ENCODE assay signal across 25 cellular contexts in genomic region chr2:32003791-32004190, GRCh38. TPM values are rescaled to one million over a fixed set of nuclear protein-coding genes. Genes with fewer than 3 reads are reported as not detected.
A peak's percentile ranks its signal among the peaks of the same experiment; 100 is the strongest.
DNase-seq lines count a peak whose midpoint lies in the region; ATAC-seq, FAIRE-seq and TF ChIP-seq lines count a peak whose summit lies in the region.
"Had no signal": no experiment of that assay in that cellular context is flagged by ENCODE, and none has a peak within 500 bp of the region (broad histone marks: within the 10 kb centered on the region; RNA-seq: fewer than 3 reads in every experiment).

No MANE protein-coding gene starts in this region.

- H3K9me3 ChIP-seq in HepG2 (ENCODE audit: low read length) (no peaks in the 10 kb centered on the region), right lobe of liver (no peaks in the 10 kb centered on the region), RWPE2 (ENCODE audit: severe bottlenecking) (no peaks in the 10 kb centered on the region), A673 (ENCODE audit: low read depth, low read length, poor library complexity, severe bottlenecking) (no peaks in the 10 kb centered on the region)
- H3K9me3 ChIP-seq: A549, BE2C had no signal

- BruUV-seq in HepG2 (replicated peaks; lab: Mats Ljungman, UMichigan) (no TSS peak), A673 (replicated peaks; lab: Mats Ljungman, UMichigan) (no TSS peak)

- H3K9ac ChIP-seq in HepG2 (ENCODE audit: insufficient read depth, low read depth, low read length) = no peak overlapping the region

- H3K27ac ChIP-seq in HepG2 (ENCODE audit: extremely low read length, insufficient read depth, low read length) (no peak overlapping the region), right lobe of liver (no peak overlapping the region), RWPE2 (ENCODE audit: poor library complexity, severe bottlenecking) (peak overlapping the region; percentile 65), A673 (ENCODE audit: low read depth, low read length, poor library complexity, severe bottlenecking) (no peak overlapping the region)
- H3K27ac ChIP-seq: A549 had no signal

- no peak for TF ChIP-seq POLR2A in HepG2 (IDR thresholded peaks at IDR 0.05; ENCODE audit: insufficient read depth in 1 of 2, low read depth in 2 of 2, low read length in 2 of 2)
- TF ChIP-seq POLR2A in right lobe of liver (IDR thresholded peaks at IDR 0.05) = no peak

- peaks cover 87% of the 10 kb centered on the region for H3K79me2 ChIP-seq in HepG2 (ENCODE audit: insufficient read depth, low read length)

- no peak for FAIRE-seq in HepG2 (lab: Jason Lieb, UNC)
- FAIRE-seq: A549, GM12892, GM18507, RCC 7860 had no signal

- intact Hi-C loops in HepG2 (cut with micrococcal nuclease; ENCODE audit: unreplicated experiment) (no loop called here), right lobe of liver (cut with DNase I) (no loop called here), A673 (cut with micrococcal nuclease; ENCODE audit: unreplicated experiment) (loop anchor here (10.0 kb wide), 1 partner anchor 351 kb away; the partner anchor contains the start of gene BIRC6)

- CTCF ChIA-PET in HepG2 (lab: Yijun Ruan, JAX; ENCODE audit: low intra/inter-chr PET ratio, low total read pairs) (no interaction called here), A673 (lab: Charles Lee) (no interaction called here)

- H3K4me3 ChIP-seq in HepG2 (replicated peaks in 1 of 3; ENCODE audit: insufficient read depth in 1 of 3, low read depth in 2 of 3, low read length in 3 of 3) (no peak overlapping the region), right lobe of liver (no peak overlapping the region), RWPE2 (ENCODE audit: severe bottlenecking) (no peak overlapping the region), A673 (ENCODE audit: low read depth, low read length, poor library complexity, severe bottlenecking) (no peak overlapping the region)
- H3K4me3 ChIP-seq: A549 had no signal

- TF ChIP-seq CTCF in HepG2 (CRISPR knock-in tag; IDR thresholded peaks at IDR 0.05) = no peak
- no peak for TF ChIP-seq CTCF in right lobe of liver (IDR thresholded peaks at IDR 0.05)
- no peak for TF ChIP-seq CTCF in RWPE2 (IDR thresholded peaks at IDR 0.05; ENCODE audit: poor library complexity, severe bottlenecking)
- TF ChIP-seq CTCF in type B pancreatic cell (conservative IDR thresholded peaks at IDR 0.05) = no peak
- TF ChIP-seq CTCF in A673 (conservative IDR thresholded peaks at IDR 0.05; ENCODE audit: low read depth, low read length) = no peak

- H3K36me3 Mint-ChIP-seq in type B pancreatic cell = peaks cover 12% of the 10 kb centered on the region

- H3K4me3 Mint-ChIP-seq in type B pancreatic cell = no peak overlapping the region

- in situ Hi-C loops in HepG2 (cut with HindIII; ENCODE audit: extremely low pct_ligation_motif_present, low pct_unique_long_range_greater_than_20kb) = no loop called here

- no peaks in the 10 kb centered on the region for H3K27me3 Mint-ChIP-seq in type B pancreatic cell
- H3K27me3 Mint-ChIP-seq: CD4-positive, alpha-beta T cell had no signal

- peaks cover 44% of the 10 kb centered on the region for H4K20me1 ChIP-seq in HepG2 (ENCODE audit: insufficient read depth, low read length)

- DNase-seq in HepG2 (ENCODE audit: low spot score) (no peak), right lobe of liver (no peak), RWPE2 (ENCODE audit: low spot score) (no peak), type B pancreatic cell (ENCODE audit: extremely low spot score, unreplicated experiment) (no peak), GDM1 (lab: John Stamatoyannopoulos, UW) (no peak), A673 (ENCODE audit: low spot score) (no peak)
- DNase-seq: BE2C; CD4-positive, alpha-beta T cell; COR-L47; DMS79 treated with DMSO at 0.1 percent for 48 hours; GOT3; HCEC 1CT; KG1; MV-4-11; NCI-H1105 treated with DMSO at 0.1 percent for 48 hours; NCI-H2029 treated with DMSO at 0.1 percent for 48 hours; NCI-H524 treated with DMSO at 0.1 percent for 48 hours; NCI-H82; Right ventricle myocardium superior had no signal

- no peak overlapping the region for H3K4me2 ChIP-seq in HepG2 (ENCODE audit: low read depth, low read length)
- H3K4me2 ChIP-seq: A549 had no signal

- ATAC-seq in HepG2 = no peak
- no peak for ATAC-seq in right lobe of liver
- ATAC-seq in RWPE2 (ENCODE audit: low read depth) = peak; percentile 93
- peak; percentile 24 for ATAC-seq in esophagus mucosa
- ATAC-seq in HG02571 (IDR thresholded peaks at IDR 0.05; ENCODE audit: unreplicated experiment) = no peak
- ATAC-seq: A549 had no signal

- H3K4me1 ChIP-seq in HepG2 (ENCODE audit: insufficient read depth, low read length) = peaks cover 57% of the 10 kb centered on the region
- H3K4me1 ChIP-seq in right lobe of liver = peaks cover 0 to 34% (median 13%) of the 10 kb centered on the region in 4 donors
- peaks cover 40% of the 10 kb centered on the region for H3K4me1 ChIP-seq in RWPE2 (ENCODE audit: insufficient read depth, poor library complexity, severe bottlenecking)
- H3K4me1 ChIP-seq in A673 (ENCODE audit: insufficient read depth, low read length, poor library complexity, severe bottlenecking) = peaks cover 9% of the 10 kb centered on the region
- H3K4me1 ChIP-seq: BE2C had no signal

- POLR2A ChIA-PET in HepG2 (lab: Yijun Ruan, JAX) = no interaction called here
- POLR2A ChIA-PET in A673 (lab: Charles Lee; ENCODE audit: low non-redundant PET) = interaction anchor here (0.7 kb wide), 1 partner anchor 19 kb away, joined by 3 read pairs; no protein-coding TSS in a partner anchor

- TF ChIP-seq EP300 in HepG2 (IDR thresholded peaks at IDR 0.05; ENCODE audit: low read depth in 2 of 2, low read length in 2 of 2) (no peak), HepG2 (CRISPR knock-in tag; IDR thresholded peaks at IDR 0.05; ENCODE audit: borderline replicate concordance) (no peak)

- H3K27me3 ChIP-seq in HepG2 (ENCODE audit: control insufficient read depth in 1 of 2, insufficient read depth in 2 of 2, low read length in 2 of 2) (no peaks in the 10 kb centered on the region), right lobe of liver (no peaks in the 10 kb centered on the region), RWPE2 (ENCODE audit: insufficient read depth, poor library complexity, severe bottlenecking) (no peaks in the 10 kb centered on the region), A673 (replicated peaks; ENCODE audit: insufficient read depth, low read depth, low read length, poor library complexity) (no peaks in the 10 kb centered on the region)
- H3K27me3 ChIP-seq: BE2C had no signal

- TF ChIP-seq RAD21 in HepG2 (CRISPR knock-in tag; IDR thresholded peaks at IDR 0.05) = no peak

- H3K36me3 ChIP-seq in HepG2 (replicated peaks in 1 of 2; ENCODE audit: control insufficient read depth in 1 of 2, insufficient read depth in 2 of 2, low read length in 2 of 2) (no peaks in the 10 kb centered on the region; a peak in 2 of 5 replicates), right lobe of liver (no peaks in the 10 kb centered on the region), RWPE2 (ENCODE audit: low read depth) (peaks cover 12% of the 10 kb centered on the region; the same call in 1 of the 2 replicates), A673 (ENCODE audit: insufficient read depth, low read length, poor library complexity, severe bottlenecking) (no peaks in the 10 kb centered on the region)

- peaks cover 29% of the 10 kb centered on the region for H3K4me1 Mint-ChIP-seq in type B pancreatic cell (ENCODE audit: unreplicated experiment)

- WGBS in HepG2 (ENCODE audit: low lambda C conversion rate) = 97% methylated on average over 2 of the region's 2 CpGs
- WGBS in right lobe of liver (ENCODE audit: insufficient coverage, low coverage, low lambda C conversion rate, missing lambda C conversion rate) = 83% methylated on average over 2 of the region's 2 CpGs

- H3K27ac Mint-ChIP-seq in type B pancreatic cell = peak overlapping the region; percentile 38
- H3K27ac Mint-ChIP-seq: CD4-positive, alpha-beta T cell had no signal

- peaks cover 7% of the 10 kb centered on the region for H3K9me3 Mint-ChIP-seq in type B pancreatic cell
- H3K9me3 Mint-ChIP-seq: CD4-positive, alpha-beta T cell had no signal

- no peak overlapping the region for H2AFZ ChIP-seq in HepG2 (ENCODE audit: low read length)

RNA-seq across cellular contexts. Expression of gene MEMO1, which starts 7.0 kb away (rescaled TPM):
- 68.0 and 69.8 TPM in 2 replicates for total RNA-seq in HepG2 (2016; rRNA removed; fragmentation: Illumina TruSeq; extraction: Trizol)
- total RNA-seq in HepG2 (2016; cell fraction: cytosol; rRNA removed; fragmentation: Illumina TruSeq; extraction: Trizol; ENCODE audit: low read depth) = 140 and 144 TPM in 2 replicates
- total RNA-seq in HepG2 (2016; cell fraction: insoluble cytoplasmic fraction; rRNA removed; fragmentation: Illumina TruSeq; extraction: Trizol) = 65.7 and 68.0 TPM in 2 replicates
- total RNA-seq in HepG2 (2016; cell fraction: membrane; rRNA removed; fragmentation: Illumina TruSeq; extraction: Trizol) = 143 and 162 TPM in 2 replicates
- 45.7 and 49.1 TPM in 2 replicates for total RNA-seq in HepG2 (2016; cell fraction: nucleus; rRNA removed; fragmentation: Illumina TruSeq; extraction: Trizol)
- 69.3 and 81.6 TPM in 2 replicates for polyA plus RNA-seq in HepG2 (2011; rRNA removed)
- polyA plus RNA-seq in HepG2 (2011; cell fraction: cytosol; rRNA removed) = 51.1 and 54.3 TPM in 2 replicates
- 35.0 and 37.6 TPM in 2 replicates for polyA plus RNA-seq in HepG2 (2011; cell fraction: nucleus; rRNA removed)
- 80.1 and 81.8 TPM in 2 replicates for polyA plus RNA-seq in HepG2 (2012)
- 152 and 156 TPM in 2 replicates for polyA plus RNA-seq in HepG2 (2016; cell fraction: cytosol; fragmentation: Illumina TruSeq; extraction: Trizol; ENCODE audit: low read depth)
- 81.9 and 84.7 TPM in 2 replicates for polyA plus RNA-seq in HepG2 (2016; cell fraction: insoluble cytoplasmic fraction; fragmentation: Illumina TruSeq; extraction: Trizol; ENCODE audit: low read depth)
- polyA plus RNA-seq in HepG2 (2016; cell fraction: membrane; fragmentation: Illumina TruSeq; extraction: Trizol; ENCODE audit: low read depth) = 169 and 183 TPM in 2 replicates
- 55.9 and 58.9 TPM in 2 replicates for polyA plus RNA-seq in HepG2 (2016; cell fraction: nucleus; fragmentation: Illumina TruSeq; extraction: Trizol; ENCODE audit: insufficient read depth, low read depth)
- polyA minus RNA-seq in HepG2 (2011; rRNA and poly(A)+ RNA removed; ENCODE audit: low replicate concordance) = 33.0 and 51.0 TPM in 2 replicates
- polyA minus RNA-seq in HepG2 (2011; cell fraction: cytosol; rRNA and poly(A)+ RNA removed) = 36.1 and 40.9 TPM in 2 replicates
- polyA minus RNA-seq in HepG2 (2011; cell fraction: nucleus; rRNA and poly(A)+ RNA removed) = 48.9 and 60.9 TPM in 2 replicates
- total RNA-seq in right lobe of liver = 10 to 100 TPM; 19.6 to 28.0 (median 23.2) TPM
- 52.2 TPM for total RNA-seq in esophagus mucosa
- total RNA-seq in type B pancreatic cell (ENCODE audit: low replicate concordance) = 45.0 and 48.5 TPM in 2 replicates
- 66.0 and 66.7 TPM in 2 replicates for total RNA-seq in A673 (2021)

RNA-seq across cellular contexts. Expression of gene DPY30, which starts 35.8 kb away (rescaled TPM):
- 118 and 165 TPM in 2 replicates for total RNA-seq in HepG2 (2016; rRNA removed; fragmentation: Illumina TruSeq; extraction: Trizol)
- total RNA-seq in HepG2 (2016; cell fraction: cytosol; rRNA removed; fragmentation: Illumina TruSeq; extraction: Trizol; ENCODE audit: low read depth) = 40.1 and 50.6 TPM in 2 replicates
- 124 and 177 TPM in 2 replicates for total RNA-seq in HepG2 (2016; cell fraction: insoluble cytoplasmic fraction; rRNA removed; fragmentation: Illumina TruSeq; extraction: Trizol)
- 59.4 and 69.6 TPM in 2 replicates for total RNA-seq in HepG2 (2016; cell fraction: membrane; rRNA removed; fragmentation: Illumina TruSeq; extraction: Trizol)
- 49.2 and 53.2 TPM in 2 replicates for total RNA-seq in HepG2 (2016; cell fraction: nucleus; rRNA removed; fragmentation: Illumina TruSeq; extraction: Trizol)
- 78.9 and 98.1 TPM in 2 replicates for polyA plus RNA-seq in HepG2 (2011; rRNA removed)
- 74.9 and 105 TPM in 2 replicates for polyA plus RNA-seq in HepG2 (2011; cell fraction: cytosol; rRNA removed)
- 24.3 and 28.3 TPM in 2 replicates for polyA plus RNA-seq in HepG2 (2011; cell fraction: nucleus; rRNA removed)
- 123 and 125 TPM in 2 replicates for polyA plus RNA-seq in HepG2 (2012)
- polyA plus RNA-seq in HepG2 (2016; cell fraction: cytosol; fragmentation: Illumina TruSeq; extraction: Trizol; ENCODE audit: low read depth) = 42.4 and 55.4 TPM in 2 replicates
- 196 and 205 TPM in 2 replicates for polyA plus RNA-seq in HepG2 (2016; cell fraction: insoluble cytoplasmic fraction; fragmentation: Illumina TruSeq; extraction: Trizol; ENCODE audit: low read depth)
- 59.7 and 72.0 TPM in 2 replicates for polyA plus RNA-seq in HepG2 (2016; cell fraction: membrane; fragmentation: Illumina TruSeq; extraction: Trizol; ENCODE audit: low read depth)
- polyA plus RNA-seq in HepG2 (2016; cell fraction: nucleus; fragmentation: Illumina TruSeq; extraction: Trizol; ENCODE audit: insufficient read depth, low read depth) = 83.1 and 84.8 TPM in 2 replicates
- polyA minus RNA-seq in HepG2 (2011; rRNA and poly(A)+ RNA removed; ENCODE audit: low replicate concordance) = 9.6 and 24.6 TPM in 2 replicates
- polyA minus RNA-seq in HepG2 (2011; cell fraction: cytosol; rRNA and poly(A)+ RNA removed) = 31.1 and 32.5 TPM in 2 replicates
- 18.8 and 27.2 TPM in 2 replicates for polyA minus RNA-seq in HepG2 (2011; cell fraction: nucleus; rRNA and poly(A)+ RNA removed)
- total RNA-seq in right lobe of liver = 10 to 100 TPM; 23.8 to 42.7 (median 34.7) TPM
- total RNA-seq in esophagus mucosa = 55.9 TPM
- total RNA-seq in type B pancreatic cell (ENCODE audit: low replicate concordance) = 84.4 and 84.5 TPM in 2 replicates
- 90.8 and 96.2 TPM in 2 replicates for total RNA-seq in A673 (2021)

RNA-seq across cellular contexts. Expression of gene SPAST, which starts 59.6 kb away (rescaled TPM):
- total RNA-seq in HepG2 (2016; rRNA removed; fragmentation: Illumina TruSeq; extraction: Trizol) (40.4 and 41.5 TPM in 2 replicates), right lobe of liver (10 to 100 TPM in 1 of 6 experiments, 1 to 10 TPM in 5; 7.7 to 11.5 (median 9.1) TPM), esophagus mucosa (12.0 TPM), type B pancreatic cell (ENCODE audit: low replicate concordance) (22.1 and 28.4 TPM in 2 replicates), A673 (2021) (40.2 and 40.6 TPM in 2 replicates)
- total RNA-seq in HepG2 (2016; cell fraction: cytosol; rRNA removed; fragmentation: Illumina TruSeq; extraction: Trizol; ENCODE audit: low read depth) = 23.2 and 26.1 TPM in 2 replicates
- total RNA-seq in HepG2 (2016; cell fraction: insoluble cytoplasmic fraction; rRNA removed; fragmentation: Illumina TruSeq; extraction: Trizol) = 37.5 and 39.9 TPM in 2 replicates
- total RNA-seq in HepG2 (2016; cell fraction: membrane; rRNA removed; fragmentation: Illumina TruSeq; extraction: Trizol) = 33.7 and 34.4 TPM in 2 replicates
- 24.5 and 29.2 TPM in 2 replicates for total RNA-seq in HepG2 (2016; cell fraction: nucleus; rRNA removed; fragmentation: Illumina TruSeq; extraction: Trizol)
- polyA plus RNA-seq in HepG2 (2011; rRNA removed) = 8.1 and 11.5 TPM in 2 replicates
- polyA plus RNA-seq in HepG2 (2011; cell fraction: cytosol; rRNA removed) = 4.7 and 7.3 TPM in 2 replicates
- 3.2 and 3.8 TPM in 2 replicates for polyA plus RNA-seq in HepG2 (2011; cell fraction: nucleus; rRNA removed)
- 11.4 and 14.0 TPM in 2 replicates for polyA plus RNA-seq in HepG2 (2012)
- polyA plus RNA-seq in HepG2 (2016; cell fraction: cytosol; fragmentation: Illumina TruSeq; extraction: Trizol; ENCODE audit: low read depth) = 2.0 and 2.8 TPM in 2 replicates
- polyA plus RNA-seq in HepG2 (2016; cell fraction: insoluble cytoplasmic fraction; fragmentation: Illumina TruSeq; extraction: Trizol; ENCODE audit: low read depth) = 20.2 and 21.0 TPM in 2 replicates
- polyA plus RNA-seq in HepG2 (2016; cell fraction: membrane; fragmentation: Illumina TruSeq; extraction: Trizol; ENCODE audit: low read depth) = 8.6 and 9.2 TPM in 2 replicates
- polyA plus RNA-seq in HepG2 (2016; cell fraction: nucleus; fragmentation: Illumina TruSeq; extraction: Trizol; ENCODE audit: insufficient read depth, low read depth) = 18.4 and 19.9 TPM in 2 replicates
- polyA minus RNA-seq in HepG2 (2011; rRNA and poly(A)+ RNA removed; ENCODE audit: low replicate concordance) = 5.2 and 7.0 TPM in 2 replicates
- 22.6 and 33.6 TPM in 2 replicates for polyA minus RNA-seq in HepG2 (2011; cell fraction: cytosol; rRNA and poly(A)+ RNA removed)
- 16.0 and 20.1 TPM in 2 replicates for polyA minus RNA-seq in HepG2 (2011; cell fraction: nucleus; rRNA and poly(A)+ RNA removed)

Comparison
In these comparisons a context has a peak if more than half of its experiments do, and no peak if none do; other contexts are left out.
1. ATAC-seq: peak in RWPE2 (single experiment) and esophagus mucosa (single experiment); none in HepG2 (single experiment), right lobe of liver (0 of 4) and HG02571 (single experiment).